Comparison of ENCODE assay signal across 9 cellular contexts in genomic region chr9:21235468-21236359, GRCh38. TPM values are rescaled to one million over a fixed set of nuclear protein-coding genes. Genes with fewer than 3 reads are reported as not detected.
DNase-seq lines count a peak whose midpoint lies in the region; ATAC-seq, FAIRE-seq and TF ChIP-seq lines count a peak whose summit lies in the region.
"Not testable (repeated sequence)": the region's sequence is repeated elsewhere in the genome, so short reads cannot be mapped to it uniquely, and the experiment has no call there.
"Had no signal": no experiment of that assay in that cellular context is flagged by ENCODE, and none has a peak within 500 bp of the region (broad histone marks: within the 10 kb centered on the region; RNA-seq: fewer than 3 reads in every experiment).

No MANE protein-coding gene starts in this region.

- POLR2A ChIA-PET in SK-N-SH (lab: Yijun Ruan, JAX), result not testable (repeated sequence)

- not testable (repeated sequence) for H3K27me3 ChIP-seq in SK-N-SH (ENCODE audit: insufficient read depth); breast epithelium; spleen (replicated peaks in 1 of 7)

- not testable (repeated sequence) for H3K4me3 ChIP-seq in SK-N-SH (ENCODE audit: low read depth in 2 of 2, low read length in 1 of 2); breast epithelium; spleen

- not testable (repeated sequence) for H3F3A ChIP-seq in SK-N-SH (replicated peaks; ENCODE audit: insufficient read depth)

- not testable (repeated sequence) for TF ChIP-seq EP300 in SK-N-SH (IDR thresholded peaks at IDR 0.05; ENCODE audit: borderline replicate concordance in 1 of 2, low read depth in 1 of 2, low read length in 1 of 2)

- not testable (repeated sequence) for H3K27ac ChIP-seq in SK-N-SH (ENCODE audit: low read depth in 2 of 2, low read length in 1 of 2); breast epithelium; spleen

- H3K4me2 ChIP-seq in SK-N-SH, result not testable (repeated sequence)

- not testable (repeated sequence) for DNase-seq in D721Med (ENCODE audit: insufficient read length, low spot score); breast epithelium (ENCODE audit: low spot score in 2 of 2)
- DNase-seq in NAMALWA (ENCODE audit: low spot score) (peak; percentile 74), SK-N-SH (peak; percentile 3), iPS-NIHi11 (ENCODE audit: low spot score) (peak; percentile 41), spleen (peak; percentile 56)

- ATAC-seq in GM19324 (IDR thresholded peaks at IDR 0.05; ENCODE audit: low FRiP score, unreplicated experiment) (peak; percentile 77), HG02970 (IDR thresholded peaks at IDR 0.05; ENCODE audit: low FRiP score, unreplicated experiment) (peak; percentile 76)

- H3K36me3 ChIP-seq in SK-N-SH (replicated peaks in 1 of 2; ENCODE audit: control insufficient read depth in 1 of 2, insufficient read depth in 2 of 2, low read length in 1 of 2); breast epithelium; spleen: not testable (repeated sequence)

- not testable (repeated sequence) for H4K20me1 ChIP-seq in SK-N-SH (ENCODE audit: insufficient read depth)

- not testable (repeated sequence) for H3K9ac ChIP-seq in SK-N-SH

- FAIRE-seq in D721Med (lab: Jason Lieb, UNC), result not testable (repeated sequence)

- 6% methylated on average over 8 of the region's 8 CpGs for WGBS in SK-N-SH (ENCODE audit: low lambda C conversion rate)
- WGBS in spleen, 5 donors, result 22 to 28% (median 27%) methylated on average over 8 of the region's 8 CpGs

- TF ChIP-seq POLR2A in breast epithelium (IDR thresholded peaks at IDR 0.05); spleen (IDR thresholded peaks at IDR 0.05): not testable (repeated sequence)

- H3K9me3 ChIP-seq in SK-N-SH, breast epithelium, spleen: not testable (repeated sequence)

- H3K9me2 ChIP-seq in SK-N-SH, result not testable (repeated sequence)

- H2AFZ ChIP-seq in SK-N-SH (ENCODE audit: low read depth), result not testable (repeated sequence)

- peak; percentile 72 for TF ChIP-seq CTCF in D721Med (IDR thresholded peaks at IDR 0.05; ENCODE audit: insufficient read depth, missing control alignments)
- peak; percentile 56 for TF ChIP-seq CTCF in SK-N-SH (IDR thresholded peaks at IDR 0.05)
- TF ChIP-seq CTCF in breast epithelium (IDR thresholded peaks at IDR 0.05), result peak in 2 of 3 donors; percentile 22 to 34
- TF ChIP-seq CTCF in spleen (IDR thresholded peaks at IDR 0.05 in 8 of 11, conservative IDR thresholded peaks at IDR 0.05 in 3 of 11), result peak in 10 of 11 experiments; percentile 17 to 70 (median 48)

- TF ChIP-seq RAD21 in SK-N-SH (IDR thresholded peaks at IDR 0.05; ENCODE audit: low read length), result peak; percentile 62

- not testable (repeated sequence) for H3K4me1 ChIP-seq in SK-N-SH (ENCODE audit: control insufficient read depth in 1 of 2, insufficient read depth in 2 of 2, low read depth in 1 of 2, low read length in 1 of 2); breast epithelium; spleen

- not testable (repeated sequence) for H3K79me2 ChIP-seq in SK-N-SH (ENCODE audit: insufficient read depth)

- CTCF ChIA-PET in SK-N-SH (lab: Yijun Ruan, JAX), result interaction anchor here (0.6 to 2.7 kb wide), 15 partner anchors 16 to 555 kb away, joined by 3 to 14 read pairs (median 4); partner anchors contain the start of gene IFNW1

- intact Hi-C loops in breast epithelium (cut with DNase I; ENCODE audit: low total_unique reads); spleen (cut with DNase I; ENCODE audit: low total_unique reads): not testable (repeated sequence)

TF ChIP-seq in SK-N-SH, 30 proteins besides CTCF, POLR2A, EP300 and RAD21:
- TF ChIP-seq SMC3 (IDR thresholded peaks at IDR 0.05; ENCODE audit: low read depth, low read length), result 0 out of 2 replicates have a peak, but pooled peaks have one; percentile 19

RNA-seq across cellular contexts. Expression of gene IFNA14, which starts 4.1 kb away (rescaled TPM):
- polyA plus RNA-seq in SK-N-SH (2012; rRNA removed) (not detected in 2 replicates), spleen (not detected)
- not detected in 2 replicates for polyA plus RNA-seq in SK-N-SH (2012; cell fraction: cytosol; rRNA removed)
- not detected in 2 replicates for polyA plus RNA-seq in SK-N-SH (2012; cell fraction: nucleus; rRNA removed)
- total RNA-seq in breast epithelium (not detected), spleen (not detected)
- polyA plus RNA-seq: esophagus had no signal

RNA-seq across cellular contexts. Expression of gene IFNA17, which starts 7.7 kb away (rescaled TPM):
- not detected in 2 replicates for polyA plus RNA-seq in SK-N-SH (2012; rRNA removed)
- polyA plus RNA-seq in SK-N-SH (2012; cell fraction: cytosol; rRNA removed), result not detected in 2 replicates
- polyA plus RNA-seq in SK-N-SH (2012; cell fraction: nucleus; rRNA removed), result not detected in 2 replicates
- total RNA-seq in breast epithelium, result not detected
- total RNA-seq in spleen, result not detected
- not detected for polyA plus RNA-seq in spleen
- polyA plus RNA-seq: esophagus had no signal

RNA-seq across cellular contexts. Expression of gene IFNA16, which starts 18.6 kb away (rescaled TPM):
- polyA plus RNA-seq in SK-N-SH (2012; rRNA removed) (not detected in 2 replicates), spleen (not detected)
- not detected in 2 replicates for polyA plus RNA-seq in SK-N-SH (2012; cell fraction: cytosol; rRNA removed)
- polyA plus RNA-seq in SK-N-SH (2012; cell fraction: nucleus; rRNA removed), result not detected in 2 replicates
- total RNA-seq in breast epithelium (not detected), spleen (not detected)
- polyA plus RNA-seq: esophagus had no signal

RNA-seq across cellular contexts. Expression of gene IFNA10, which starts 28.8 kb away (rescaled TPM):
- polyA plus RNA-seq in SK-N-SH (2012; rRNA removed) (not detected in 2 replicates), spleen (not detected)
- not detected in 2 replicates for polyA plus RNA-seq in SK-N-SH (2012; cell fraction: cytosol; rRNA removed)
- not detected in 2 replicates for polyA plus RNA-seq in SK-N-SH (2012; cell fraction: nucleus; rRNA removed)
- total RNA-seq in breast epithelium (not detected), spleen (not detected)
- polyA plus RNA-seq: esophagus had no signal

RNA-seq across cellular contexts. Expression of gene IFNA7, which starts 33.7 kb away (rescaled TPM):
- polyA plus RNA-seq in SK-N-SH (2012; rRNA removed), result not detected in 2 replicates
- polyA plus RNA-seq in SK-N-SH (2012; cell fraction: cytosol; rRNA removed), result not detected in 2 replicates
- polyA plus RNA-seq in SK-N-SH (2012; cell fraction: nucleus; rRNA removed), result not detected in 2 replicates
- total RNA-seq in breast epithelium, result not detected
- not detected for total RNA-seq in spleen
- polyA plus RNA-seq in spleen, result not detected
- polyA plus RNA-seq: esophagus had no signal
